Comparison of ENCODE assay signal across 25 cellular contexts in the genomic region with DNA sequence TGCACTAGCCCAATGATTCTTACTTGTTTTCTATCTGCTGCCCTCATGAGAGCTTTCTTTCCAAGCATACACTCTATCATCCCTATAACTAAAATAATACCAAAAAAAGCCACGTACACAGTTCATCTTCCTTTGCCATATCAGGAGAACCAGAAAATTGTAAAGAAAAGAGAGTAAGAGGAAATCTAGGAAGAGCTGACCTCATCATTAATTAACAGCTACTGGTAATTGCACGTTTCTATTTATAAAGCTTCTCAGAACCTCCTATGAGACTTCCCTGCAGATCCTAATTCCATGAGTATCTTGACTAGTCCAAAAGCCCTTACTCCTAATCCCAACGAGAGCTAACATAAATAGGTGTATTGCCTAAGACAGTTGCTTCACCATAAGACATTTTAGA.
"Had no signal": no experiment of that assay in that cellular context is flagged by ENCODE, and none has a peak within 500 bp of the region (broad histone marks: within the 10 kb centered on the region; RNA-seq: fewer than 3 reads in every experiment).

No MANE protein-coding gene starts in this region.

- H3K27me3 Mint-ChIP-seq: activated CD4-positive, alpha-beta T cell treated with anti-CD3 and anti-CD28 coated beads, Interleukin-2, amount 10 ng/mL, durations not matched to agents 24 days and 14 days; activated naive CD4-positive, alpha-beta T cell treated with anti-CD3 and anti-CD28 coated beads, Interleukin-2, amount 50 U/mL, for 24 hours; activated naive CD8-positive, alpha-beta T cell treated with anti-CD3 and anti-CD28 coated beads, Interleukin-2, amount 10 ng/mL, durations not matched to agents 7 days and 5 days; activated T-cell treated with anti-CD3 and anti-CD28 coated beads, Interleukin-2, amount 50 U/mL, for 24 hours had no signal

- H3K36me3 Mint-ChIP-seq: activated naive CD4-positive, alpha-beta T cell treated with anti-CD3 and anti-CD28 coated beads, Interleukin-2, amount 50 U/mL, for 24 hours; activated naive CD8-positive, alpha-beta T cell treated with anti-CD3 and anti-CD28 coated beads, Interleukin-2, amount 10 ng/mL, durations not matched to agents 7 days and 5 days had no signal

- ATAC-seq: activated CD8-positive, alpha-beta T cell treated with anti-CD3 and anti-CD28 coated beads, Interleukin-2, amount 10 ng/mL, durations not matched to agents 7 days and 5 days; PC-3; Right ventricle myocardium inferior had no signal

- H3K4me1 ChIP-seq: ascending aorta, Peyer's patch had no signal

- H3K9me3 Mint-ChIP-seq: activated CD4-positive, alpha-beta T cell treated with anti-CD3 and anti-CD28 coated beads, Interleukin-2, amount 10 ng/mL, durations not matched to agents 24 days and 14 days; activated naive CD4-positive, alpha-beta T cell treated with anti-CD3 and anti-CD28 coated beads, Interleukin-2, amount 50 U/mL, for 24 hours; activated naive CD8-positive, alpha-beta T cell treated with anti-CD3 and anti-CD28 coated beads, Interleukin-2, amount 10 ng/mL, durations not matched to agents 7 days and 5 days; activated T-cell treated with anti-CD3 and anti-CD28 coated beads, Interleukin-2, amount 50 U/mL, for 24 hours; activated T-helper 2 cell treated with anti-CD3 and anti-CD28 coated beads, Interferon-gamma antibody, Interleukin-2, Interleukin-4, amounts not matched to agents 10 μg/mL and 5 μg/mL and 100 μg/mL, durations not matched to agents 14 hours and 24 hours and 36 hours had no signal

- H3K27ac Mint-ChIP-seq: activated CD4-positive, alpha-beta T cell treated with anti-CD3 and anti-CD28 coated beads, Interleukin-2, amount 10 ng/mL, durations not matched to agents 24 days and 14 days; activated CD8-positive, alpha-beta T cell treated with anti-CD3 and anti-CD28 coated beads, Interleukin-2, amount 10 ng/mL, durations not matched to agents 7 days and 5 days; activated naive CD4-positive, alpha-beta T cell treated with anti-CD3 and anti-CD28 coated beads, Interleukin-2, amount 50 U/mL, for 24 hours; activated naive CD8-positive, alpha-beta T cell treated with anti-CD3 and anti-CD28 coated beads, Interleukin-2, amount 10 ng/mL, durations not matched to agents 7 days and 5 days; activated T-cell treated with anti-CD3 and anti-CD28 coated beads, Interleukin-2, amount 50 U/mL, for 24 hours; activated T-helper 2 cell treated with anti-CD3 and anti-CD28 coated beads, Interferon-gamma antibody, Interleukin-2, Interleukin-4, amounts not matched to agents 10 μg/mL and 5 μg/mL and 100 μg/mL, durations not matched to agents 14 hours and 24 hours and 36 hours had no signal

- H3K4me3 Mint-ChIP-seq: activated CD4-positive, alpha-beta T cell treated with anti-CD3 and anti-CD28 coated beads, Interleukin-2, amount 10 ng/mL, durations not matched to agents 24 days and 14 days; activated CD8-positive, alpha-beta T cell treated with anti-CD3 and anti-CD28 coated beads, Interleukin-2, amount 10 ng/mL, durations not matched to agents 7 days and 5 days; activated naive CD4-positive, alpha-beta T cell treated with anti-CD3 and anti-CD28 coated beads, Interleukin-2, amount 50 U/mL, for 24 hours; activated naive CD8-positive, alpha-beta T cell treated with anti-CD3 and anti-CD28 coated beads, Interleukin-2, amount 10 ng/mL, durations not matched to agents 7 days and 5 days; activated T-cell treated with anti-CD3 and anti-CD28 coated beads, Interleukin-2, amount 50 U/mL, for 24 hours had no signal

- DNase-seq: activated CD4-positive, alpha-beta T cell treated with anti-CD3 and anti-CD28 coated beads, Interleukin-2, amount 10 ng/mL, durations not matched to agents 24 days and 14 days; activated CD4-positive, alpha-beta T cell treated with anti-CD3 and anti-CD28 coated beads, Interleukin-2, amount 50 U/mL, for 48 hours; activated CD8-positive, alpha-beta T cell treated with anti-CD3 and anti-CD28 coated beads, Interleukin-2, amount 10 ng/mL, durations not matched to agents 7 days and 5 days; activated gamma-delta T cell; activated naive CD4-positive, alpha-beta T cell treated with Interleukin-2 at 50 U/mL for 16 hours; activated naive CD8-positive, alpha-beta T cell treated with anti-CD3 and anti-CD28 coated beads, Interleukin-2, amount 10 ng/mL, durations not matched to agents 7 days and 5 days; activated T-cell treated with anti-CD3 and anti-CD28 coated beads, Interleukin-2, amount 50 U/mL, for 24 hours; amygdala; caudate nucleus; cerebellar nuclear complex; Karpas-422; MG63; NCI-H1048; NCI-H187 treated with DMSO at 0.1 percent for 48 hours; NCI-H524 treated with DMSO at 0.1 percent for 48 hours; NCI-H748 treated with DMSO at 0.1 percent for 48 hours; NK-92 treated with Interleukin-12 subunit alpha and Interleukin-12 subunit beta, amount 100 ng/mL, for 24 hours; PC-3; Peyer's patch had no signal

- H3K27ac ChIP-seq: ascending aorta, Peyer's patch, RWPE1 had no signal

- H3K36me3 ChIP-seq: ascending aorta, MG63, Peyer's patch had no signal

- FAIRE-seq: TTC549 had no signal

- H3K4me1 Mint-ChIP-seq: activated CD4-positive, alpha-beta T cell treated with anti-CD3 and anti-CD28 coated beads, Interleukin-2, amount 10 ng/mL, durations not matched to agents 24 days and 14 days; activated naive CD4-positive, alpha-beta T cell treated with anti-CD3 and anti-CD28 coated beads, Interleukin-2, amount 50 U/mL, for 24 hours; activated naive CD8-positive, alpha-beta T cell treated with anti-CD3 and anti-CD28 coated beads, Interleukin-2, amount 10 ng/mL, durations not matched to agents 7 days and 5 days had no signal

- H3K27me3 ChIP-seq: ascending aorta, MG63, Peyer's patch had no signal

- H3K4me3 ChIP-seq: ascending aorta, MG63, Peyer's patch had no signal

- H3K9me3 ChIP-seq: ascending aorta, MG63, Peyer's patch had no signal
